In genomic region chr9:35758475-35759050, GRCh38 we compare ENCODE assay signal across 1 cellular context.
TF ChIP-seq lines count a peak whose summit lies in the region.

No MANE protein-coding gene starts in this region.

TF ChIP-seq in K562, 482 proteins besides CTCF, POLR2A, EP300 and RAD21:
- TF ChIP-seq BRCA1 (IDR thresholded peaks at IDR 0.05) (no peak), BRCA1 (CRISPR knock-in tag; IDR thresholded peaks at IDR 0.05) (no peak), BHLHE40 (IDR thresholded peaks at IDR 0.05; ENCODE audit: low read length) (no peak), ZC3H4 (CRISPR knock-in tag; IDR thresholded peaks at IDR 0.05; ENCODE audit: borderline replicate concordance) (no peak), CBFA2T2 (conservative IDR thresholded peaks at IDR 0.05) (no peak), POLR2B (IDR thresholded peaks at IDR 0.05; ENCODE audit: low read depth, partially characterized antibody) (no peak), EP400 (IDR thresholded peaks at IDR 0.05) (no peak), RCOR1 (IDR thresholded peaks at IDR 0.05; ENCODE audit: borderline replicate concordance in 1 of 2, low read depth in 2 of 2, low read length in 2 of 2) (no peak), ZFP30 (CRISPR knock-in tag; IDR thresholded peaks at IDR 0.05; ENCODE audit: borderline replicate concordance) (no peak), PTRF (tag; IDR thresholded peaks at IDR 0.05) (no peak), ZNF41 (CRISPR knock-in tag; conservative IDR thresholded peaks at IDR 0.05) (no peak), ZFP1 (CRISPR knock-in tag; IDR thresholded peaks at IDR 0.05) (no peak), ZKSCAN8 (CRISPR knock-in tag; IDR thresholded peaks at IDR 0.05) (no peak)
